Comparison of ENCODE assay signal across 1 cellular context in genomic region chr20:3846378-3846739, GRCh38.
TF ChIP-seq lines count a peak whose summit lies in the region.

No MANE protein-coding gene starts in this region.

TF ChIP-seq in HepG2, 621 proteins besides CTCF, POLR2A, EP300 and RAD21 (continued from another document and continues in another):
- TF ChIP-seq ZHX2 (IDR thresholded peaks at IDR 0.05; ENCODE audit: low read depth) (no peak), ZHX2 (CRISPR knock-in tag; IDR thresholded peaks at IDR 0.05; ENCODE audit: borderline replicate concordance) (no peak), CREB1 (IDR thresholded peaks at IDR 0.05) (no peak), CREB1 (CRISPR knock-in tag; IDR thresholded peaks at IDR 0.05) (no peak), CEBPB (IDR thresholded peaks at IDR 0.05; ENCODE audit: borderline replicate concordance, low read depth, low read length) (no peak), ZNF710 (CRISPR knock-in tag; IDR thresholded peaks at IDR 0.05; ENCODE audit: borderline replicate concordance) (peak; percentile 36; the same call in 1 of the 2 replicates), MED13 (CRISPR knock-in tag; IDR thresholded peaks at IDR 0.05) (no peak; the same call in 1 of the 2 replicates), TARDBP (CRISPR knock-in tag; IDR thresholded peaks at IDR 0.05) (peak; percentile 33; the same call in 1 of the 2 replicates), TCF7 (IDR thresholded peaks at IDR 0.05; ENCODE audit: low read depth) (no peak), HMG20B (CRISPR knock-in tag; conservative IDR thresholded peaks at IDR 0.05) (no peak; the same call in 1 of the 2 replicates), ARID3A (IDR thresholded peaks at IDR 0.05; ENCODE audit: low read depth, low read length) (no peak), ZNF296 (CRISPR knock-in tag; conservative IDR thresholded peaks at IDR 0.05) (0 out of 2 replicates have a peak, but pooled peaks have one; percentile 63), ZNF124 (CRISPR knock-in tag; IDR thresholded peaks at IDR 0.05) (no peak; the same call in 1 of the 2 replicates), PHF8 (CRISPR knock-in tag; IDR thresholded peaks at IDR 0.05) (no peak), ZNF776 (CRISPR knock-in tag; IDR thresholded peaks at IDR 0.05) (0 out of 2 replicates have a peak, but pooled peaks have one; percentile 8), FOXP4 (CRISPR knock-in tag; IDR thresholded peaks at IDR 0.05) (peak; percentile 30; the same call in 1 of the 2 replicates), THAP11 (CRISPR knock-in tag; IDR thresholded peaks at IDR 0.05) (no peak), ZGPAT (CRISPR knock-in tag; IDR thresholded peaks at IDR 0.05) (no peak), SIN3B (IDR thresholded peaks at IDR 0.05; ENCODE audit: low read length) (0 out of 2 replicates have a peak, but pooled peaks have one; percentile 9), HBP1 (CRISPR knock-in tag; IDR thresholded peaks at IDR 0.05; ENCODE audit: low read depth) (no peak), TBL1XR1 (IDR thresholded peaks at IDR 0.05; ENCODE audit: borderline replicate concordance, low read length, partially characterized antibody) (peak; percentile 4), ZNF44 (CRISPR knock-in tag; IDR thresholded peaks at IDR 0.05) (peak; percentile 7; the same call in 1 of the 2 replicates), ELF3 (CRISPR knock-in tag; IDR thresholded peaks at IDR 0.05) (no peak), THAP7 (CRISPR knock-in tag; IDR thresholded peaks at IDR 0.05) (no peak; the same call in 1 of the 2 replicates), ZSCAN9 (CRISPR knock-in tag; IDR thresholded peaks at IDR 0.05; ENCODE audit: borderline replicate concordance) (no peak), ZNF639 (CRISPR knock-in tag; conservative IDR thresholded peaks at IDR 0.05) (no peak; the same call in none of the 2 replicates), NBN (conservative IDR thresholded peaks at IDR 0.05) (no peak), NCOA5 (CRISPR knock-in tag; IDR thresholded peaks at IDR 0.05) (no peak), ARID4A (CRISPR knock-in tag; IDR thresholded peaks at IDR 0.05; ENCODE audit: borderline replicate concordance) (no peak)
